ENCODE assay signal across 1 cellular context in the genomic region with DNA sequence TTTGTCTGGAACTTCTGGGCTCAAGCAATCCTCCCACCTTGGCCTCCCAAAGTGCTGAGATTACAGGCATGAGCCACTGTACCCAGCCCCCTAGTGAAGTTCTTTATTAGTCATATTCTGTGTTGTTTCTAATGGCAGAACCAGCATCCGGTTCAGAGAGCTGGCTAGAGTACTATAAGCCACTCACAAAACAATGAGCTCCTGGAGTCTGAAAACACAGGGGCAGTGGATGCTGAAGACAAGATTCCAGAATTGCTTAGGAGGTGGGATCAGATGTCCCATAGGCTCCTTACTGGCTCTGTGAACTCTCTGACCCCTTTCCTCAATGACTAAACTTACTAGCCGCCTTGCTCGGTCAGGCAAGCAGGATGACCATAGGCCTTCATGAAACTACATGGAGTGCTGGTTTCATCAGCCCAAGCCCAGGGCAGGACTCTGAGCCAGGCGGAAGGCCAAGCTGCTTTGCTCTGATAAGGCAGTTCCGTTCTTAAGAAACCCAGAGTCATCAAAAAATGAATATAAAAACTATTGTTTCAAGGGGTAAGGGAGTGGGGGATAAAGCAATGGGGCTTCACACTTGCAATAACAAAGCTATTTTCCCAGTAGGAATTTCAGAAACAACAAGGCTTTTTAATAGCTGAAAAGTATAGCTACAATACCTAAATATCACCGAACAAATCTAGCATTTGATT.
TF ChIP-seq lines count a peak whose summit lies in the region.

No MANE protein-coding gene starts in this region.

TF ChIP-seq in K562, 482 proteins besides CTCF, POLR2A, EP300 and RAD21 (continued from another document and continues in another):
- TF ChIP-seq GMEB1 (CRISPR knock-in tag; IDR thresholded peaks at IDR 0.05), result no peak
- TF ChIP-seq PML (IDR thresholded peaks at IDR 0.05; ENCODE audit: low read length), result peak; percentile 76
- no peak for TF ChIP-seq CBFB (CRISPR knock-in tag; IDR thresholded peaks at IDR 0.05)
- no peak for TF ChIP-seq PCBP2 (IDR thresholded peaks at IDR 0.05; ENCODE audit: low read depth, low read length, poor library complexity, severe bottlenecking)
- TF ChIP-seq CSDE1 (IDR thresholded peaks at IDR 0.05), result no peak
- peak; percentile 74 for TF ChIP-seq BRD9 (IDR thresholded peaks at IDR 0.05; ENCODE audit: low read depth, partially characterized antibody)
- no peak for TF ChIP-seq BRCA1 (IDR thresholded peaks at IDR 0.05)
- TF ChIP-seq BRCA1 (CRISPR knock-in tag; IDR thresholded peaks at IDR 0.05), result no peak
- no peak for TF ChIP-seq EGR1 (conservative IDR thresholded peaks at IDR 0.05)
- TF ChIP-seq ZEB2 (IDR thresholded peaks at IDR 0.05), result no peak; the same call in 1 of the 2 replicates
- no peak for TF ChIP-seq MCM5 (IDR thresholded peaks at IDR 0.05; ENCODE audit: low read depth)
- TF ChIP-seq, protein P1, sequence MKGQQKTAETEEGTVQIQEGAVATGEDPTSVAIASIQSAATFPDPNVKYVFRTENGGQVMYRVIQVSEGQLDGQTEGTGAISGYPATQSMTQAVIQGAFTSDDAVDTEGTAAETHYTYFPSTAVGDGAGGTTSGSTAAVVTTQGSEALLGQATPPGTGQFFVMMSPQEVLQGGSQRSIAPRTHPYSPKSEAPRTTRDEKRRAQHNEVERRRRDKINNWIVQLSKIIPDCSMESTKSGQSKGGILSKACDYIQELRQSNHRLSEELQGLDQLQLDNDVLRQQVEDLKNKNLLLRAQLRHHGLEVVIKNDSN (CRISPR knock-in tag; IDR thresholded peaks at IDR 0.05), result no peak
- no peak for TF ChIP-seq RB1 (IDR thresholded peaks at IDR 0.05; ENCODE audit: low read depth)
- TF ChIP-seq NFRKB (IDR thresholded peaks at IDR 0.05; ENCODE audit: low read depth), result peak; percentile 83
- no peak for TF ChIP-seq ZNF324 (CRISPR knock-in tag; IDR thresholded peaks at IDR 0.05)
- TF ChIP-seq E2F3 (CRISPR knock-in tag; IDR thresholded peaks at IDR 0.05), result no peak
- peak; percentile 84; the same call in 1 of the 2 replicates for TF ChIP-seq GTF2E2 (tag; IDR thresholded peaks at IDR 0.05)
- TF ChIP-seq, protein P2, sequence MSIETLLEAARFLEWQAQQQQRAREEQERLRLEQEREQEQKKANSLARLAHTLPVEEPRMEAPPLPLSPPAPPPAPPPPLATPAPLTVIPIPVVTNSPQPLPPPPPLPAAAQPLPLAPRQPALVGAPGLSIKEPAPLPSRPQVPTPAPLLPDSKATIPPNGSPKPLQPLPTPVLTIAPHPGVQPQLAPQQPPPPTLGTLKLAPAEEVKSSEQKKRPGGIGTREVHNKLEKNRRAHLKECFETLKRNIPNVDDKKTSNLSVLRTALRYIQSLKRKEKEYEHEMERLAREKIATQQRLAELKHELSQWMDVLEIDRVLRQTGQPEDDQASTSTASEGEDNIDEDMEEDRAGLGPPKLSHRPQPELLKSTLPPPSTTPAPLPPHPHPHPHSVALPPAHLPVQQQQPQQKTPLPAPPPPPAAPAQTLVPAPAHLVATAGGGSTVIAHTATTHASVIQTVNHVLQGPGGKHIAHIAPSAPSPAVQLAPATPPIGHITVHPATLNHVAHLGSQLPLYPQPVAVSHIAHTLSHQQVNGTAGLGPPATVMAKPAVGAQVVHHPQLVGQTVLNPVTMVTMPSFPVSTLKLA (conservative IDR thresholded peaks at IDR 0.05), result no peak
- peak; percentile 93 for TF ChIP-seq CEBPB (tag; IDR thresholded peaks at IDR 0.05)
- no peak for TF ChIP-seq ZNF165 (CRISPR knock-in tag; IDR thresholded peaks at IDR 0.05; ENCODE audit: borderline replicate concordance)
- no peak for TF ChIP-seq RFX7 (CRISPR knock-in tag; IDR thresholded peaks at IDR 0.05)
- TF ChIP-seq ZNF76 (CRISPR knock-in tag; IDR thresholded peaks at IDR 0.05; ENCODE audit: borderline replicate concordance), result no peak
- no peak for TF ChIP-seq ZNF277 (CRISPR knock-in tag; IDR thresholded peaks at IDR 0.05; ENCODE audit: borderline replicate concordance)
- TF ChIP-seq ZBTB7A (IDR thresholded peaks at IDR 0.05; ENCODE audit: borderline replicate concordance, control insufficient read depth, low read depth, low read length), result 0 out of 2 replicates have a peak, but pooled peaks have one; percentile 6
- no peak; the same call in 1 of the 2 replicates for TF ChIP-seq ELF1 (tag; IDR thresholded peaks at IDR 0.05)
- TF ChIP-seq HDGF (IDR thresholded peaks at IDR 0.05), result no peak
- no peak for TF ChIP-seq NELFE (IDR thresholded peaks at IDR 0.05; ENCODE audit: insufficient read depth, insufficient read length)
- TF ChIP-seq MED1 (CRISPR knock-in tag; IDR thresholded peaks at IDR 0.05; ENCODE audit: borderline replicate concordance), result no peak
- TF ChIP-seq NFYB (IDR thresholded peaks at IDR 0.05; ENCODE audit: extremely low read depth, insufficient read length), result no peak
- no peak for TF ChIP-seq DACH1 (IDR thresholded peaks at IDR 0.05; ENCODE audit: partially characterized antibody)
- no peak for TF ChIP-seq ZNF174 (CRISPR knock-in tag; IDR thresholded peaks at IDR 0.05)
- no peak for TF ChIP-seq ZSCAN32 (CRISPR knock-in tag; IDR thresholded peaks at IDR 0.05)
- no peak for TF ChIP-seq RBM34 (IDR thresholded peaks at IDR 0.05; ENCODE audit: borderline replicate concordance, insufficient read depth, low read length)
- peak; percentile 29; the same call in 1 of the 2 replicates for TF ChIP-seq DEAF1 (CRISPR knock-in tag; IDR thresholded peaks at IDR 0.05)
- TF ChIP-seq ZNF449 (CRISPR knock-in tag; IDR thresholded peaks at IDR 0.05), result no peak
- TF ChIP-seq ELF4 (CRISPR knock-in tag; IDR thresholded peaks at IDR 0.05), result peak; percentile 82; the same call in 1 of the 2 replicates
- TF ChIP-seq FOXK1 (CRISPR knock-in tag; IDR thresholded peaks at IDR 0.05; ENCODE audit: borderline replicate concordance), result no peak
- TF ChIP-seq RAD51 (IDR thresholded peaks at IDR 0.05; ENCODE audit: borderline replicate concordance, low read depth), result no peak
- no peak for TF ChIP-seq ZNF507 (tag; conservative IDR thresholded peaks at IDR 0.05)
- TF ChIP-seq PYGO2 (tag; IDR thresholded peaks at IDR 0.05), result peak; percentile 75; the same call in 1 of the 2 replicates
- peak; percentile 95 for TF ChIP-seq DPF2 (IDR thresholded peaks at IDR 0.05)
- no peak for TF ChIP-seq MXI1 (IDR thresholded peaks at IDR 0.05; ENCODE audit: low read depth, low read length)
- TF ChIP-seq KAT7 (CRISPR knock-in tag; IDR thresholded peaks at IDR 0.05; ENCODE audit: borderline replicate concordance), result no peak
- TF ChIP-seq SP2 (IDR thresholded peaks at IDR 0.05; ENCODE audit: extremely low read depth, low read depth, low read length, poor library complexity, severe bottlenecking), result no peak
- TF ChIP-seq, protein P3, sequence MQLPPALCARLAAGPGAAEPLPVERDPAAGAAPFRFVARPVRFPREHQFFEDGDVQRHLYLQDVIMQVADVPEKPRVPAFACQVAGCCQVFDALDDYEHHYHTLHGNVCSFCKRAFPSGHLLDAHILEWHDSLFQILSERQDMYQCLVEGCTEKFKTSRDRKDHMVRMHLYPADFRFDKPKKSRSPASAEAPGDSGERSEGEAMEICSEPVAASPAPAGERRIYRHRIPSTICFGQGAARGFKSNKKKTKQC (CRISPR knock-in tag; IDR thresholded peaks at IDR 0.05), result 0 out of 2 replicates have a peak, but pooled peaks have one; percentile 36
- TF ChIP-seq ZC3H8 (IDR thresholded peaks at IDR 0.05), result no peak
- no peak for TF ChIP-seq ZNF146 (CRISPR knock-in tag; IDR thresholded peaks at IDR 0.05; ENCODE audit: unreplicated experiment)
- TF ChIP-seq NFIC (IDR thresholded peaks at IDR 0.05), result no peak
- TF ChIP-seq MCM7 (IDR thresholded peaks at IDR 0.05), result no peak
- no peak for TF ChIP-seq CHD4 (IDR thresholded peaks at IDR 0.05; ENCODE audit: insufficient read depth, insufficient replicate concordance, low read depth, low read length, poor library complexity, severe bottlenecking)
- peak; percentile 85 for TF ChIP-seq NCOA1 (IDR thresholded peaks at IDR 0.05; ENCODE audit: low read depth)
- TF ChIP-seq YY1 (IDR thresholded peaks at IDR 0.05; ENCODE audit: borderline replicate concordance in 1 of 3, control insufficient read depth in 1 of 3, extremely low read depth in 1 of 3, insufficient read depth in 3 of 3, insufficient read length in 1 of 3, insufficient replicate concordance in 2 of 3, low read depth in 1 of 3, low read length in 2 of 3), result peak in 2 of 3 experiments; percentile 33 to 74
- no peak; the same call in 1 of the 2 replicates for TF ChIP-seq ZNF197 (CRISPR knock-in tag; IDR thresholded peaks at IDR 0.05; ENCODE audit: low read depth)
- TF ChIP-seq E2F1 (CRISPR knock-in tag; IDR thresholded peaks at IDR 0.05), result no peak
- peak; percentile 84 for TF ChIP-seq CXXC5 (CRISPR knock-in tag; IDR thresholded peaks at IDR 0.05)
- peak; percentile 51; the same call in 1 of the 2 replicates for TF ChIP-seq HINFP (tag; conservative IDR thresholded peaks at IDR 0.05; ENCODE audit: low read depth)
- no peak for TF ChIP-seq NCOA2 (IDR thresholded peaks at IDR 0.05; ENCODE audit: partially characterized antibody in 2 of 2)
- peak; percentile 50; the same call in 1 of the 2 replicates for TF ChIP-seq MBD2 (IDR thresholded peaks at IDR 0.05; ENCODE audit: borderline replicate concordance, low read depth)
- TF ChIP-seq ARID1B (IDR thresholded peaks at IDR 0.05), result no peak
- no peak for TF ChIP-seq ZNF124 (CRISPR knock-in tag; IDR thresholded peaks at IDR 0.05)
- no peak for TF ChIP-seq SRSF1 (IDR thresholded peaks at IDR 0.05; ENCODE audit: low read depth, low read length)
- peak; percentile 36; the same call in 1 of the 2 replicates for TF ChIP-seq MTA1 (IDR thresholded peaks at IDR 0.05; ENCODE audit: borderline replicate concordance)
- TF ChIP-seq POLR2G (IDR thresholded peaks at IDR 0.05; ENCODE audit: low read depth, low read length), result peak; percentile 41; the same call in 1 of the 2 replicates
- TF ChIP-seq CBX8 (IDR thresholded peaks at IDR 0.05; ENCODE audit: borderline replicate concordance, extremely low read depth, low read depth, low read length, poor library complexity, severe bottlenecking), result no peak
- TF ChIP-seq EWSR1 (IDR thresholded peaks at IDR 0.05; ENCODE audit: borderline replicate concordance, low read depth, partially characterized antibody), result no peak
- TF ChIP-seq JUNB (CRISPR knock-in tag; conservative IDR thresholded peaks at IDR 0.05), result no peak
